13 cellular contexts compared by ENCODE assay signal in genomic region chr10:22631185-22631584, GRCh38.
DNase-seq lines count a peak whose midpoint lies in the region; ATAC-seq and TF ChIP-seq lines count a peak whose summit lies in the region.
"Had no signal": no experiment of that assay in that cellular context is flagged by ENCODE, and none has a peak within 500 bp of the region (broad histone marks: within the 10 kb centered on the region; RNA-seq: fewer than 3 reads in every experiment).

No MANE protein-coding gene starts in this region.

- no peak for TF ChIP-seq CTCF in esophagus squamous epithelium (IDR thresholded peaks at IDR 0.05)

- H3K36me3 ChIP-seq in esophagus squamous epithelium (no peaks in the 10 kb centered on the region), subcutaneous abdominal adipose tissue (ENCODE audit: control insufficient read depth in 5 of 5, insufficient read depth in 5 of 5, low read length in 5 of 5) (no peaks in the 10 kb centered on the region)

- H3K4me1 ChIP-seq in esophagus squamous epithelium (peaks cover 0 to 62% (median 13%) of the 10 kb centered on the region in 3 donors), subcutaneous abdominal adipose tissue (ENCODE audit: control insufficient read depth in 5 of 5, insufficient read depth in 5 of 5, low read length in 5 of 5) (peaks cover 0 to 20% (median 10%) of the 10 kb centered on the region in 5 donors)

- H3K4me3 Mint-ChIP-seq in activated CD4-positive, alpha-beta T cell treated with anti-CD3 and anti-CD28 coated beads for 36 hours: peak overlapping the region; percentile 61
- H3K4me3 Mint-ChIP-seq in T-cell: peak overlapping the region; percentile 58 to 79 (median 76)

- POLR2A ChIA-PET in activated CD4-positive, alpha-beta T cell treated with anti-CD3 and anti-CD28 coated beads for 36 hours (lab: Charles Lee): interaction anchor here (1.2 to 2.4 kb wide), 3 partner anchors 15 to 51 kb away, joined by 8 to 16 read pairs (median 8); no protein-coding TSS in a partner anchor
- POLR2A ChIA-PET in T-cell (lab: Charles Lee): interaction anchor here (0.6 to 3.0 kb wide), 8 partner anchors 8 to 1563 kb away, joined by 3 to 23 read pairs (median 4); no protein-coding TSS in a partner anchor

- H3K36me3 Mint-ChIP-seq in activated CD4-positive, alpha-beta T cell treated with anti-CD3 and anti-CD28 coated beads for 36 hours (ENCODE audit: low read depth): peaks cover 23% of the 10 kb centered on the region
- H3K36me3 Mint-ChIP-seq in T-cell: peaks cover 14% of the 10 kb centered on the region

- H3K4me3 ChIP-seq in esophagus squamous epithelium (no peak overlapping the region), subcutaneous abdominal adipose tissue (ENCODE audit: low read depth in 1 of 5, low read length in 5 of 5) (no peak overlapping the region)

- CTCF ChIA-PET in activated CD4-positive, alpha-beta T cell treated with anti-CD3 and anti-CD28 coated beads for 36 hours (lab: Charles Lee): interaction anchor here (1.5 to 4.9 kb wide), 5 partner anchors 11 to 53 kb away, joined by 4 to 26 read pairs (median 8); no protein-coding TSS in a partner anchor
- CTCF ChIA-PET in T-cell (lab: Charles Lee): interaction anchor here in 1 of 2 donors (0.7 to 2.1 kb wide), 8 partner anchors 10 to 83 kb away, joined by 3 to 12 read pairs (median 4); no protein-coding TSS in a partner anchor

- H3K27ac ChIP-seq in esophagus squamous epithelium: peak overlapping the region; percentile 9 to 67 (median 53)
- peak overlapping the region; percentile 11 for H3K27ac ChIP-seq in subcutaneous abdominal adipose tissue (ENCODE audit: low read depth, low read length)

- H3K27ac Mint-ChIP-seq in activated CD4-positive, alpha-beta T cell treated with anti-CD3 and anti-CD28 coated beads for 36 hours: peak overlapping the region; percentile 96
- H3K27ac Mint-ChIP-seq in T-cell: peak overlapping the region; percentile 94 to 98

- intact Hi-C loops in activated CD4-positive, alpha-beta T cell treated with anti-CD3 and anti-CD28 coated beads for 36 hours (cut with DNase I, micrococcal nuclease): loop anchor here in 1 of 2 experiments (2.0 kb wide), 2 partner anchors 18 to 82 kb away; no protein-coding TSS in a partner anchor
- intact Hi-C loops in esophagus squamous epithelium (cut with DNase I): no loop called here

- H3K9ac ChIP-seq in subcutaneous abdominal adipose tissue (ENCODE audit: low read length in 5 of 5): no peak overlapping the region

- H3K9me3 ChIP-seq in esophagus squamous epithelium (no peaks in the 10 kb centered on the region), subcutaneous abdominal adipose tissue (ENCODE audit: control insufficient read depth in 5 of 5, low read length in 5 of 5) (no peaks in the 10 kb centered on the region)

- H3K4me1 Mint-ChIP-seq in activated CD4-positive, alpha-beta T cell treated with anti-CD3 and anti-CD28 coated beads for 36 hours: peaks cover 93% of the 10 kb centered on the region
- peaks cover 95 to 97% (median 95%) of the 10 kb centered on the region in 3 donors for H3K4me1 Mint-ChIP-seq in T-cell

- no peak for TF ChIP-seq POLR2A in esophagus squamous epithelium (IDR thresholded peaks at IDR 0.05)

- ATAC-seq in activated CD4-positive, alpha-beta T cell treated with anti-CD3 and anti-CD28 coated beads for 36 hours: no peak
- no peak for ATAC-seq in T-cell (replicated peaks in 1 of 4)
- ATAC-seq in GM21360 (IDR thresholded peaks at IDR 0.05; ENCODE audit: unreplicated experiment): no peak

- H3K27me3 ChIP-seq in esophagus squamous epithelium: no peaks in the 10 kb centered on the region
- H3K27me3 ChIP-seq in subcutaneous abdominal adipose tissue (ENCODE audit: control insufficient read depth in 5 of 5, insufficient read depth in 4 of 5, low read length in 5 of 5): no peaks in the 10 kb centered on the region

- DNase-seq in activated CD4-positive, alpha-beta T cell treated with anti-CD3 and anti-CD28 coated beads for 36 hours: no peak
- DNase-seq in activated CD4-positive, alpha-beta T cell treated with anti-CD3 and anti-CD28 coated beads, Interleukin-2, amount 50 U/mL, for 48 hours: no peak
- DNase-seq in T-cell: no peak
- DNase-seq in esophagus squamous epithelium (lab: John Stamatoyannopoulos, UW): no peak
- DNase-seq in dedifferentiated amniotic fluid mesenchymal stem cell (ENCODE audit: extremely low spot score): no peak
- DNase-seq in COLO829 (ENCODE audit: low spot score): no peak
- DNase-seq: activated CD8-positive, alpha-beta memory T cell treated with anti-CD3 and anti-CD28 coated beads, Interleukin-2, amount 50 U/mL, for 48 hours; cortex of kidney; NCI-H1092 treated with DMSO at 0.1 percent for 48 hours; stimulated activated CD8-positive, alpha-beta memory T cell treated with anti-CD3 and anti-CD28 coated beads, Interleukin-4, amount 100 ng/mL, for 48 hours; SW 1271 had no signal

- H3K27me3 Mint-ChIP-seq in activated CD4-positive, alpha-beta T cell treated with anti-CD3 and anti-CD28 coated beads for 36 hours: no peaks in the 10 kb centered on the region
- no peaks in the 10 kb centered on the region for H3K27me3 Mint-ChIP-seq in T-cell

- 62 to 74% methylated on average over 3 of the region's 3 CpGs for WGBS in esophagus squamous epithelium, 2 donors

- H3K9me3 Mint-ChIP-seq in activated CD4-positive, alpha-beta T cell treated with anti-CD3 and anti-CD28 coated beads for 36 hours (ENCODE audit: low read depth): no peaks in the 10 kb centered on the region
- peaks cover 0 to 6% (median 0%) of the 10 kb centered on the region in 3 donors for H3K9me3 Mint-ChIP-seq in T-cell
